In the genomic region with DNA sequence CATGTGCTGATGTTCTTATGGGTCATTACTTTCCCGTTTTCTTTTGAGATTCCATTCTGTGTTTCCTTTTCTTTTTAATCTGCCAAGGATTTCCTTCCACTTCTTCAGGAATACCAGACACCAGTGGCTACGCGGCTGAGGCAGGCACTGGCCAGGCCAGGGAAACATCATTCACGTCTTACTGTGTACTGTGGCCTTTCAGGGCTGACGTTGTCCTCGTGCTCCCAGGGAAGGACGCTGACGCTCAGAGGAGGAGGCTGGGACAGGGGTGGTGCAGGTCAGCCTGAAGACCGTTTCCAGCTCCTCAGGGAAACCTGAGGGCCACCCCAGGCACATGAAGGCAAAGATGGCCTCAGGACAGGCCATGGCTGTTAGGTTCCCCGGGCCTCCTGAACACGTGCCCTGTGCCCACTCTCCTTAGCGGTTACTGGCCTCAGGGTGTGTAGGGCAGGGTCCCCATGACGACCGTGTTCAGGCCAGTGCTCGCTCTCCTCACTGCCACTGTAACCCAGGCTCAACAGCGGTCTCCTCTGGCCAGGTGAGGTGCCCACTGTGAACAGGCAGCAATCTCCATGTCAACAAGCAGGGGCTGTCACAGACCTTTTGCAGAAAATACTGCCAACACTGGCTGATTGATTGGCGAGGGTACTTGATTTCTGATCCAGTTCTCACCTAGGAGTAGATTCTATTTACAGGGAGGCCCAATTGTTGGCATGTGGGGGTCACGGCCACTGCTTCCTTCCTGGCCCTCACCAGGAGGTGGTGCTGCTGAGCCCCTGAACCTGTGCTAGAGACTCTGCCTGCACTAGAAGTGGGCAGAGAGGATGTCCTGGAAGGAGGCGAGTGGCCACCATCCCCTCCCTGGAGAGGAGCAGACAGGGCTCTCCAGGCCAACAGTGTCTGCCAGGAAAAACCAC, we compare ENCODE assay signal across 8 cellular contexts.
DNase-seq lines count a peak whose midpoint lies in the region; ATAC-seq and TF ChIP-seq lines count a peak whose summit lies in the region.

No MANE protein-coding gene starts in this region.

- ATAC-seq in DND-41 (ENCODE audit: insufficient read depth, low read depth) (no peak), HG03039 (IDR thresholded peaks at IDR 0.05; ENCODE audit: unreplicated experiment) (no peak), HG02852 (IDR thresholded peaks at IDR 0.05; ENCODE audit: unreplicated experiment) (no peak)
- peak; percentile 56 for ATAC-seq in activated naive CD8-positive, alpha-beta T cell treated with anti-CD3 and anti-CD28 coated beads, Interleukin-2, amount 10 ng/mL, durations not matched to agents 7 days and 5 days (ENCODE audit: low read depth)

- H3K4me3 Mint-ChIP-seq in activated naive CD8-positive, alpha-beta T cell treated with anti-CD3 and anti-CD28 coated beads, Interleukin-2, amount 10 ng/mL, durations not matched to agents 7 days and 5 days, result no peak overlapping the region

- peak; percentile 9 for DNase-seq in DND-41
- peak; percentile 36 for DNase-seq in NAMALWA (ENCODE audit: low spot score)
- DNase-seq in activated naive CD8-positive, alpha-beta T cell treated with anti-CD3 and anti-CD28 coated beads, Interleukin-2, amount 10 ng/mL, durations not matched to agents 7 days and 5 days, result peak; percentile 55
- DNase-seq in kidney epithelial cell (ENCODE audit: low read depth), result no peak
- DNase-seq in stomach, result no peak
- DNase-seq in SW 1271 (lab: John Stamatoyannopoulos, UW), result no peak

- no peaks in the 10 kb centered on the region for H3K9me3 Mint-ChIP-seq in activated naive CD8-positive, alpha-beta T cell treated with anti-CD3 and anti-CD28 coated beads, Interleukin-2, amount 10 ng/mL, durations not matched to agents 7 days and 5 days

- H3K9ac ChIP-seq in DND-41 (ENCODE audit: low read depth, low read length), result no peak overlapping the region

- H3K4me2 ChIP-seq in DND-41 (ENCODE audit: insufficient read depth, low read length), result no peak overlapping the region

- H3K4me1 ChIP-seq in DND-41 (ENCODE audit: insufficient read depth, low read length), result no peaks in the 10 kb centered on the region
- H3K4me1 ChIP-seq in stomach, result no peaks in the 10 kb centered on the region

- H3K36me3 ChIP-seq in DND-41 (ENCODE audit: insufficient read depth, low read length), result no peaks in the 10 kb centered on the region
- H3K36me3 ChIP-seq in kidney epithelial cell (ENCODE audit: control insufficient read depth, insufficient read depth, low read length), result no peaks in the 10 kb centered on the region
- H3K36me3 ChIP-seq in stomach, result peaks cover 0 to 45% (median 21%) of the 10 kb centered on the region in 4 donors

- H3K27me3 ChIP-seq in DND-41 (ENCODE audit: insufficient read depth, low read length, poor library complexity), result no peaks in the 10 kb centered on the region
- H3K27me3 ChIP-seq in kidney epithelial cell (ENCODE audit: control insufficient read depth, insufficient read depth, low read length), result no peaks in the 10 kb centered on the region
- H3K27me3 ChIP-seq in stomach, result no peaks in the 10 kb centered on the region

- WGBS in stomach, 5 donors, result 78 to 86% (median 82%) methylated on average over 14 to 19 of the region's 19 CpGs

- H2AFZ ChIP-seq in DND-41 (ENCODE audit: low read depth, low read length), result no peak overlapping the region

- no peaks in the 10 kb centered on the region for H4K20me1 ChIP-seq in DND-41 (ENCODE audit: insufficient read depth, low read length)

- TF ChIP-seq POLR2A in stomach (IDR thresholded peaks at IDR 0.05), result no peak

- POLR2A ChIA-PET in activated naive CD8-positive, alpha-beta T cell treated with anti-CD3 and anti-CD28 coated beads, Interleukin-2, amount 10 ng/mL, durations not matched to agents 7 days and 5 days (lab: Charles Lee), result no interaction called here

- no peak overlapping the region for H3K27ac Mint-ChIP-seq in activated naive CD8-positive, alpha-beta T cell treated with anti-CD3 and anti-CD28 coated beads, Interleukin-2, amount 10 ng/mL, durations not matched to agents 7 days and 5 days

- H3K4me3 ChIP-seq in DND-41 (ENCODE audit: low read depth in 1 of 2, low read length in 2 of 2) (no peak overlapping the region), kidney epithelial cell (ENCODE audit: low read depth, low read length) (no peak overlapping the region), stomach (no peak overlapping the region)

- no peak for TF ChIP-seq EP300 in stomach (IDR thresholded peaks at IDR 0.05)

- TF ChIP-seq CTCF in DND-41 (IDR thresholded peaks at IDR 0.05; ENCODE audit: borderline replicate concordance, extremely low read depth, low read length, poor library complexity, severe bottlenecking) (peak; percentile 50), kidney epithelial cell (IDR thresholded peaks at IDR 0.05; ENCODE audit: insufficient read depth, low read length, poor library complexity, severe bottlenecking) (peak; percentile 69), stomach (IDR thresholded peaks at IDR 0.05) (peak in 4 of 7 experiments; percentile 24 to 40 (median 31))

- intact Hi-C loops in stomach (cut with DNase I; ENCODE audit: low total_unique reads), result no loop called here

- no peaks in the 10 kb centered on the region for H3K9me3 ChIP-seq in DND-41 (ENCODE audit: insufficient read depth, low read length, severe bottlenecking)
- H3K9me3 ChIP-seq in stomach, result peaks cover 0 to 11% (median 0%) of the 10 kb centered on the region in 4 donors

- no peaks in the 10 kb centered on the region for H3K79me2 ChIP-seq in DND-41 (ENCODE audit: insufficient read depth, low read length)

- H3K36me3 Mint-ChIP-seq in activated naive CD8-positive, alpha-beta T cell treated with anti-CD3 and anti-CD28 coated beads, Interleukin-2, amount 10 ng/mL, durations not matched to agents 7 days and 5 days, result peaks cover 22% of the 10 kb centered on the region

- H3K4me1 Mint-ChIP-seq in activated naive CD8-positive, alpha-beta T cell treated with anti-CD3 and anti-CD28 coated beads, Interleukin-2, amount 10 ng/mL, durations not matched to agents 7 days and 5 days, result no peaks in the 10 kb centered on the region

- H3K27me3 Mint-ChIP-seq in activated naive CD8-positive, alpha-beta T cell treated with anti-CD3 and anti-CD28 coated beads, Interleukin-2, amount 10 ng/mL, durations not matched to agents 7 days and 5 days, result no peaks in the 10 kb centered on the region

- H3K27ac ChIP-seq in DND-41 (ENCODE audit: low read length) (no peak overlapping the region), stomach (no peak overlapping the region)

Comparison
In these comparisons a context has a peak if more than half of its experiments do, and no peak if none do; other contexts are left out.
1. DNase-seq: peak in DND-41 (single experiment), NAMALWA (single experiment) and activated naive CD8-positive, alpha-beta T cell treated with anti-CD3 and anti-CD28 coated beads, Interleukin-2, amount 10 ng/mL, durations not matched to agents 7 days and 5 days (single experiment); none in kidney epithelial cell (single experiment), stomach (single experiment) and SW 1271 (0 of 2).
2. Peak in every context shown above with its lines, with median percentiles within 50 percentile points of each other: CTCF ChIP-seq.